12 cellular contexts compared by ENCODE assay signal in the genomic region with DNA sequence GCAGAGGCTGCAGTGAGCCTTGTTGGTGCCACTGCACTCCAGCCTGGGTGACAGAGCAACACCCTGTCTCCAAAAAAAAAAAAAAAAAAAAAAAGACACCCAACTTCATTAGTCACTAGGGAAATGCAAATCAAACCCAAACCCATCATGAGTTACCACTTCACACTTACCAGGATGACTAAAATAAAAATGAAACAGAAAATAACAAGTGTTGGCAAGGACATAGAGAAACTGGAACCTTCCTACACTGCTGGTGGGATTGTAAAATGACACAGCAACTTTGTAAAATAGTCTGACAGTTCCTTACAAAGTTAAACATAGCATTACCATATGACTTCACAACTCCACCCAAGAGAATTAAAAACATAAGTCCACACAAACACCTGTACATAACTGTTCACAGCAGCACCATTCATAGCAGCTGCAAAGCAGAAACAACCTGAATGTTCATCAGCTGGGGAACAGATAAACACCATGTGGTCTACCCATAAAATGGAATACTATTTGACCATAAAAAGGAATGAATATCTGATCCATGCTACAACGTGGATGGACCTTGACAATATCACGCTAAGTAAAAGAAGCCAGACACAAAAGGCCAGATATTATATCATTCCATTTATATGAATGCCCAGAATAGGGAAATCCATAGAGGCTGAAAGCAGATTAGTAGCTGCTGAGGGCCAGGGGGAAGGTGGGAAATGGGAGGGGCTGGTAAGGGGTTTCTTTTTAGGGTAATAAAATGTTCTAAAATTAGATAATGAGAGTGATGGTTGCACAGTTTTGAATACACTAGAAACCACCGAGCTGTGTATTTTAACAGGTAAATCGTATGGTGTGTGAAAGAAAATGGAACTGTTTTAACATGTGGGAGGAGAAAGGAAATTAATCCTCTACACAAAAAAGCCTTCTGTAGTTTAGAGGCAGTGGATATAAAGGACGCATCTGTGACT. TPM values are rescaled to one million over a fixed set of nuclear protein-coding genes. Genes with fewer than 3 reads are reported as not detected.
DNase-seq lines count a peak whose midpoint lies in the region; ATAC-seq and TF ChIP-seq lines count a peak whose summit lies in the region.
"Had no signal": no experiment of that assay in that cellular context is flagged by ENCODE, and none has a peak within 500 bp of the region (broad histone marks: within the 10 kb centered on the region; RNA-seq: fewer than 3 reads in every experiment).

No MANE protein-coding gene starts in this region.

- H3K27me3 Mint-ChIP-seq in activated CD4-positive, alpha-beta T cell treated with anti-CD3 and anti-CD28 coated beads, Interleukin-2, amount 10 ng/mL, durations not matched to agents 24 days and 14 days = no peaks in the 10 kb centered on the region
- no peaks in the 10 kb centered on the region for H3K27me3 Mint-ChIP-seq in natural killer cell treated with Interleukin-12 subunit alpha and Interleukin-12 subunit beta and Interleukin-15 and Interleukin-18, amount 100 ng/mL, for 72 hours

- H3K36me3 Mint-ChIP-seq in activated CD4-positive, alpha-beta T cell treated with anti-CD3 and anti-CD28 coated beads, Interleukin-2, amount 10 ng/mL, durations not matched to agents 24 days and 14 days (ENCODE audit: low read depth) = peaks cover 11% of the 10 kb centered on the region
- peaks cover 19% of the 10 kb centered on the region for H3K36me3 Mint-ChIP-seq in natural killer cell treated with Interleukin-12 subunit alpha and Interleukin-12 subunit beta and Interleukin-15 and Interleukin-18, amount 100 ng/mL, for 72 hours

- H3K4me2 ChIP-seq in OCI-LY7 (ENCODE audit: low read length) = no peak overlapping the region

- POLR2A ChIA-PET in HEK293T (lab: Yijun Ruan, JAX) = no interaction called here
- POLR2A ChIA-PET in OCI-LY7 (lab: Charles Lee) = interaction anchor here (0.6 kb wide), 1 partner anchor 515 kb away, joined by 4 read pairs; no protein-coding TSS in a partner anchor

- CTCF ChIA-PET in HEK293T (lab: Yijun Ruan, JAX) (no interaction called here), OCI-LY7 (lab: Charles Lee; ENCODE audit: unreplicated experiment) (no interaction called here)

- intact Hi-C loops in activated CD4-positive, alpha-beta T cell treated with anti-CD3 and anti-CD28 coated beads, Interleukin-2, amount 10 ng/mL, durations not matched to agents 24 days and 14 days (cut with micrococcal nuclease) = loop anchor here (1.0 to 10.0 kb wide), 3 partner anchors 18 to 205 kb away; a partner anchor contains a TSS
- intact Hi-C loops in OCI-LY7 (cut with micrococcal nuclease; ENCODE audit: unreplicated experiment) = no loop called here

- no peaks in the 10 kb centered on the region for H3K9me3 ChIP-seq in OCI-LY7 (ENCODE audit: low read length)
- H3K9me3 ChIP-seq: MG63 had no signal

- H3K9me3 Mint-ChIP-seq in activated CD4-positive, alpha-beta T cell treated with anti-CD3 and anti-CD28 coated beads, Interleukin-2, amount 10 ng/mL, durations not matched to agents 24 days and 14 days = no peaks in the 10 kb centered on the region
- H3K9me3 Mint-ChIP-seq in natural killer cell treated with Interleukin-12 subunit alpha and Interleukin-12 subunit beta and Interleukin-15 and Interleukin-18, amount 100 ng/mL, for 72 hours = no peaks in the 10 kb centered on the region

- no peak overlapping the region for H3K4me3 ChIP-seq in OCI-LY7 (ENCODE audit: low read depth, low read length, poor library complexity, severe bottlenecking)
- H3K4me3 ChIP-seq: MG63 had no signal

- H4K20me1 ChIP-seq in OCI-LY7 (ENCODE audit: insufficient read depth, low read length) = no peaks in the 10 kb centered on the region

- peaks cover 6% of the 10 kb centered on the region for H3K4me1 ChIP-seq in OCI-LY7 (ENCODE audit: insufficient read depth, low read length, poor library complexity, severe bottlenecking)

- TF ChIP-seq CTCF in OCI-LY7 (conservative IDR thresholded peaks at IDR 0.05; ENCODE audit: low read length) = no peak

- peak overlapping the region; percentile 72 for H3K27ac Mint-ChIP-seq in activated CD4-positive, alpha-beta T cell treated with anti-CD3 and anti-CD28 coated beads, Interleukin-2, amount 10 ng/mL, durations not matched to agents 24 days and 14 days
- peak overlapping the region; percentile 94 to 97 for H3K27ac Mint-ChIP-seq in natural killer cell treated with Interleukin-12 subunit alpha and Interleukin-12 subunit beta and Interleukin-15 and Interleukin-18, amount 100 ng/mL, for 72 hours

- H3K4me1 Mint-ChIP-seq in activated CD4-positive, alpha-beta T cell treated with anti-CD3 and anti-CD28 coated beads, Interleukin-2, amount 10 ng/mL, durations not matched to agents 24 days and 14 days = peaks cover 18% of the 10 kb centered on the region
- peaks cover 33 to 47% of the 10 kb centered on the region in 2 donors for H3K4me1 Mint-ChIP-seq in natural killer cell treated with Interleukin-12 subunit alpha and Interleukin-12 subunit beta and Interleukin-15 and Interleukin-18, amount 100 ng/mL, for 72 hours (ENCODE audit: low read depth in 2 of 2)

- no peaks in the 10 kb centered on the region for H3K9me2 ChIP-seq in OCI-LY7 (ENCODE audit: insufficient read depth, low read length)

- ATAC-seq in HG03521 (IDR thresholded peaks at IDR 0.05; ENCODE audit: unreplicated experiment) = peak; percentile 81
- ATAC-seq in natural killer cell treated with Interleukin-12 subunit alpha and Interleukin-12 subunit beta and Interleukin-15 and Interleukin-18, amount 100 ng/mL, for 72 hours = peak; percentile 96 to 97

- no peaks in the 10 kb centered on the region for H3K79me2 ChIP-seq in OCI-LY7 (ENCODE audit: insufficient read depth, low read depth, low read length)

- no peak for DNase-seq in activated CD4-positive, alpha-beta T cell treated with anti-CD3 and anti-CD28 coated beads, Interleukin-2, amount 10 ng/mL, durations not matched to agents 24 days and 14 days
- DNase-seq in activated CD4-positive, alpha-beta T cell treated with anti-CD3 and anti-CD28 coated beads, Interleukin-2, amount 50 U/mL, for 48 hours = no peak
- DNase-seq in HEK293T (ENCODE audit: extremely low spot score) (no peak), OCI-LY7 (ENCODE audit: low spot score) (no peak), germinal center (ENCODE audit: low spot score) (no peak), foreskin melanocyte (no peak)
- no peak for DNase-seq in natural killer cell treated with Interleukin-12 subunit alpha and Interleukin-12 subunit beta and Interleukin-15 and Interleukin-18, amount 100 ng/mL, for 72 hours (ENCODE audit: low spot score)
- DNase-seq: mesenchymal stem cell; MG63; stimulated activated CD4-positive, alpha-beta T cell treated with anti-CD3 and anti-CD28 coated beads, Interleukin-12 subunit alpha, Interleukin-12 subunit beta, amount 100 ng/mL, for 4 hours; trophoblast cell had no signal

- no peak overlapping the region for H2AFZ ChIP-seq in OCI-LY7 (ENCODE audit: low read length)

- no TSS peak for BruUV-seq in OCI-LY7 (replicated peaks; lab: Mats Ljungman, UMichigan)

- H3K36me3 ChIP-seq in OCI-LY7 (ENCODE audit: insufficient read depth, low read length) = no peaks in the 10 kb centered on the region
- H3K36me3 ChIP-seq: MG63 had no signal

- H3K27ac ChIP-seq in OCI-LY7 (ENCODE audit: low read depth, low read length, poor library complexity, severe bottlenecking) = no peak overlapping the region

- no peak overlapping the region for H3K4me3 Mint-ChIP-seq in activated CD4-positive, alpha-beta T cell treated with anti-CD3 and anti-CD28 coated beads, Interleukin-2, amount 10 ng/mL, durations not matched to agents 24 days and 14 days
- peak overlapping the region; percentile 81 for H3K4me3 Mint-ChIP-seq in natural killer cell treated with Interleukin-12 subunit alpha and Interleukin-12 subunit beta and Interleukin-15 and Interleukin-18, amount 100 ng/mL, for 72 hours

TF ChIP-seq in HEK293T, 16 proteins besides CTCF, POLR2A, EP300 and RAD21:
- TF ChIP-seq LEF1 (IDR thresholded peaks at IDR 0.05; ENCODE audit: borderline replicate concordance) = no peak
- TF ChIP-seq ZNF384 (IDR thresholded peaks at IDR 0.05) = peak; percentile 69
- no peak for TF ChIP-seq L3MBTL2 (conservative IDR thresholded peaks at IDR 0.05)
- TF ChIP-seq TARDBP (IDR thresholded peaks at IDR 0.05) = no peak
- TF ChIP-seq FOXK2 (IDR thresholded peaks at IDR 0.05) = no peak
- no peak for TF ChIP-seq FOXM1 (IDR thresholded peaks at IDR 0.05; ENCODE audit: borderline replicate concordance)
TF ChIP-seq in HEK293T: peak in this region for 1.

RNA-seq across cellular contexts. Expression of a gene that starts 18.3 kb away (rescaled TPM):
- total RNA-seq in activated CD4-positive, alpha-beta T cell treated with anti-CD3 and anti-CD28 coated beads, Interleukin-2, amount 10 ng/mL, durations not matched to agents 24 days and 14 days = 8.1 and 10.9 TPM in 2 replicates
- 10 to 100 TPM; 23.8 to 25.7 TPM for total RNA-seq in natural killer cell treated with Interleukin-12 subunit alpha and Interleukin-12 subunit beta and Interleukin-15 and Interleukin-18, amount 100 ng/mL, for 72 hours
- total RNA-seq in OCI-LY7 (2014; rRNA removed; shearing (Covaris generic)) = 5.6 and 5.9 TPM in 2 replicates
- 12.3 and 13.8 TPM in 2 replicates for total RNA-seq in OCI-LY7 (2022)
